16 cellular contexts compared by ENCODE assay signal in the genomic region with DNA sequence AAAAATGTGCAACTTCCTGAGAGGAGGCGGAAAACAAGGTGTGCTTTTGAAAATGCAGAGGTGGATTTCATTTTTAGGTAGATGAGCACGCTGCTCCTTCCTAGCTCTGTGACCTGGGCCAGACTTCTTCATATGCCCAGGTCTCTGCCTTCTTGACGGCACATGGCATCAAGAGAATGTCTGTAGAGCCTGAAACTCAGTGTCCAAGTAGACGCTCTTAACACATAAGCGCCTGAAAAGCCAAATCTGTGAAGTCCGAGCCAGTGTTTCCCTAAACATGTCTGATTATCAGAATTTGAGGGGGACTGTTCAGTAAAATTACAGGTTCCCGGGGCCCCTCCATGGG. TPM values are rescaled to one million over a fixed set of nuclear protein-coding genes. Genes with fewer than 3 reads are reported as not detected.
A peak's percentile ranks its signal among the peaks of the same experiment; 100 is the strongest.
DNase-seq lines count a peak whose midpoint lies in the region; ATAC-seq, FAIRE-seq and TF ChIP-seq lines count a peak whose summit lies in the region.
"Had no signal": no experiment of that assay in that cellular context is flagged by ENCODE, and none has a peak within 500 bp of the region (broad histone marks: within the 10 kb centered on the region; RNA-seq: fewer than 3 reads in every experiment).

No MANE protein-coding gene starts in this region.

- H3K36me3 Mint-ChIP-seq in astrocyte (ENCODE audit: low read depth, unreplicated experiment) (no peaks in the 10 kb centered on the region), natural killer cell (no peaks in the 10 kb centered on the region)
- H3K36me3 Mint-ChIP-seq: CD8-positive, alpha-beta T cell; stimulated activated naive B cell treated with anti-CD40 and anti-IgM and Interleukin-4, amounts not matched to agents 10 μg/mL and 1 μg/mL and 100 μg/mL, for 72 hours had no signal

- H3K4me2 ChIP-seq in A549: peak overlapping the region; percentile 61
- no peak overlapping the region for H3K4me2 ChIP-seq in IMR-90 (ENCODE audit: low read depth, low read length)
- H3K4me2 ChIP-seq in astrocyte (ENCODE audit: low read length): peak overlapping the region; percentile 51

- H3K9me3 ChIP-seq in A549: no peaks in the 10 kb centered on the region
- no peaks in the 10 kb centered on the region for H3K9me3 ChIP-seq in IMR-90 (ENCODE audit: control insufficient read depth, insufficient read depth, low read length)
- H3K9me3 ChIP-seq in astrocyte (ENCODE audit: insufficient read depth, low read depth, low read length): no peaks in the 10 kb centered on the region
- no peaks in the 10 kb centered on the region for H3K9me3 ChIP-seq in effector memory CD4-positive, alpha-beta T cell (ENCODE audit: control insufficient read depth, low read length)
- H3K9me3 ChIP-seq: testis had no signal

- H3K23ac ChIP-seq in IMR-90 (ENCODE audit: low read depth, low read length): no peak overlapping the region

- no peak overlapping the region for H2BK20ac ChIP-seq in IMR-90 (ENCODE audit: low read depth, low read length)

- H3K9me1 ChIP-seq in IMR-90 (ENCODE audit: insufficient read depth, low read length): no peaks in the 10 kb centered on the region

- H3K9ac ChIP-seq in IMR-90 (ENCODE audit: low read depth, low read length): no peak overlapping the region
- H3K9ac ChIP-seq in astrocyte (ENCODE audit: low read length): no peak overlapping the region
- H3K9ac ChIP-seq: parathyroid adenoma had no signal

- H3K36me3 ChIP-seq in IMR-90 (ENCODE audit: control insufficient read depth, insufficient read depth, low read length) (no peaks in the 10 kb centered on the region), astrocyte (ENCODE audit: insufficient read depth, low read length) (no peaks in the 10 kb centered on the region)
- no peaks in the 10 kb centered on the region for H3K36me3 ChIP-seq in effector memory CD4-positive, alpha-beta T cell (ENCODE audit: control insufficient read depth, insufficient read depth, low read length)

- no peak overlapping the region for H4K91ac ChIP-seq in IMR-90 (ENCODE audit: insufficient read depth, low read depth, low read length)

- TF ChIP-seq EP300 in A549 (IDR thresholded peaks at IDR 0.05): no peak

- no peak overlapping the region for H3K27ac Mint-ChIP-seq in astrocyte (ENCODE audit: unreplicated experiment)
- H3K27ac Mint-ChIP-seq in natural killer cell: no peak overlapping the region
- H3K27ac Mint-ChIP-seq: activated T-helper 2 cell treated with anti-CD3 and anti-CD28 coated beads, Interferon-gamma antibody, Interleukin-2, Interleukin-4, amounts not matched to agents 10 μg/mL and 5 μg/mL and 100 μg/mL, durations not matched to agents 14 hours and 24 hours and 36 hours; CD8-positive, alpha-beta T cell; stimulated activated naive B cell treated with anti-CD40 and anti-IgM and Interleukin-4, amounts not matched to agents 10 μg/mL and 1 μg/mL and 100 μg/mL, for 72 hours had no signal

- H3K56ac ChIP-seq in IMR-90 (ENCODE audit: extremely low read depth, insufficient read depth, low read length): no peak overlapping the region

- no peaks in the 10 kb centered on the region for H3K79me2 ChIP-seq in astrocyte (ENCODE audit: insufficient read depth, low read length)
- H3K79me2 ChIP-seq: parathyroid adenoma had no signal

- ATAC-seq in A549 (peak; percentile 17 to 51; a peak in 3 of 6 replicates), IMR-90 (ENCODE audit: low read depth) (peak; percentile 35), natural killer cell (peak in 1 of 3 donors; percentile 24)

- DNase-seq in A549 (ENCODE audit: low read depth in 1 of 2, low spot score in 1 of 2) (no peak), IMR-90 (no peak), astrocyte (ENCODE audit: low read depth) (no peak), natural killer cell (no peak), iPS-NIHi11 (ENCODE audit: low spot score) (no peak), foreskin melanocyte (no peak), A172 (ENCODE audit: low spot score) (no peak)
- DNase-seq in effector memory CD4-positive, alpha-beta T cell: no peak

- WGBS in A549 (ENCODE audit: missing lambda C conversion rate): 26% methylated on average over 7 of the region's 7 CpGs
- WGBS in IMR-90 (ENCODE audit: extremely low coverage in 2 of 2, insufficient read length in 1 of 2), 2 experiments: no CpG with 5 or more reads among the region's 7 CpGs

- POLR2A ChIA-PET in A549 (lab: Yijun Ruan, JAX) (no interaction called here), IMR-90 (lab: Charles Lee; ENCODE audit: unreplicated experiment) (no interaction called here)

- no peak overlapping the region for H2AK5ac ChIP-seq in IMR-90 (ENCODE audit: low read depth, low read length)

- peaks cover 5% of the 10 kb centered on the region; the same call in 1 of the 3 replicates for H3K4me1 ChIP-seq in A549
- H3K4me1 ChIP-seq in IMR-90 (ENCODE audit: control insufficient read depth, insufficient read depth, low read length): peaks cover 2% of the 10 kb centered on the region; the same call in 1 of the 2 replicates
- peaks cover 3% of the 10 kb centered on the region for H3K4me1 ChIP-seq in astrocyte (ENCODE audit: insufficient read depth, low read length)
- no peaks in the 10 kb centered on the region for H3K4me1 ChIP-seq in effector memory CD4-positive, alpha-beta T cell (ENCODE audit: control insufficient read depth, insufficient read depth, low read length, poor library complexity, severe bottlenecking)
- H3K4me1 ChIP-seq: parathyroid adenoma had no signal

- H4K20me1 ChIP-seq in IMR-90 (ENCODE audit: insufficient read depth, low read length) (no peaks in the 10 kb centered on the region), astrocyte (ENCODE audit: insufficient read depth, low read length) (no peaks in the 10 kb centered on the region)

- FAIRE-seq in A549 (lab: Jason Lieb, UNC) (no peak), astrocyte (lab: Jason Lieb, UNC) (no peak)
- FAIRE-seq: kidney had no signal

- no peak overlapping the region for H3K14ac ChIP-seq in IMR-90 (replicated peaks; ENCODE audit: low read depth, low read length)

- H3K4me3 ChIP-seq in A549: no peak overlapping the region
- H3K4me3 ChIP-seq in IMR-90 (ENCODE audit: insufficient read depth, low read depth, low read length): no peak overlapping the region
- no peak overlapping the region for H3K4me3 ChIP-seq in astrocyte (ENCODE audit: insufficient read depth, low read depth, low read length)
- no peak overlapping the region for H3K4me3 ChIP-seq in effector memory CD4-positive, alpha-beta T cell (ENCODE audit: insufficient read depth, low read depth, low read length, poor library complexity, severe bottlenecking)
- H3K4me3 ChIP-seq: testis had no signal

- no peak overlapping the region for H3K4ac ChIP-seq in IMR-90 (ENCODE audit: low read depth, low read length)

- H3K27me3 ChIP-seq in IMR-90 (ENCODE audit: control insufficient read depth, insufficient read depth, low read length) (peaks cover 7% of the 10 kb centered on the region), astrocyte (ENCODE audit: insufficient read depth, low read length) (peaks cover 13% of the 10 kb centered on the region)
- H3K27me3 ChIP-seq in effector memory CD4-positive, alpha-beta T cell (replicated peaks; ENCODE audit: control insufficient read depth, insufficient read depth, low read length, poor library complexity, severe bottlenecking): peaks cover 4% of the 10 kb centered on the region
- H3K27me3 ChIP-seq: testis had no signal

- H2AFZ ChIP-seq in IMR-90 (replicated peaks; ENCODE audit: low read length, poor library complexity) (no peak overlapping the region), astrocyte (ENCODE audit: low read depth, low read length) (no peak overlapping the region)
- H2AFZ ChIP-seq: parathyroid adenoma had no signal

- H3K79me1 ChIP-seq in IMR-90 (ENCODE audit: low read depth in 1 of 2, low read length in 2 of 2): no peaks in the 10 kb centered on the region

- H3K4me1 Mint-ChIP-seq in astrocyte (ENCODE audit: low read depth, unreplicated experiment) (no peaks in the 10 kb centered on the region), natural killer cell (peaks cover 5% of the 10 kb centered on the region in 2 donors)
- H3K4me1 Mint-ChIP-seq: stimulated activated naive B cell treated with anti-CD40 and anti-IgM and Interleukin-4, amounts not matched to agents 10 μg/mL and 1 μg/mL and 100 μg/mL, for 72 hours had no signal

- TF ChIP-seq RAD21 in A549 (conservative IDR thresholded peaks at IDR 0.05 in 1 of 2, IDR thresholded peaks at IDR 0.05 in 1 of 2) (no peak), IMR-90 (IDR thresholded peaks at IDR 0.05; ENCODE audit: low read length) (no peak)

- CTCF ChIA-PET in A549 (lab: Yijun Ruan, JAX): interaction anchor here (0.6 to 9.6 kb wide), 33 partner anchors 10 to 235 kb away, joined by 3 to 133 read pairs (median 5); a partner anchor contains a TSS
- CTCF ChIA-PET in IMR-90 (lab: Yijun Ruan, JAX): interaction anchor here (0.6 to 2.6 kb wide), 5 partner anchors 27 to 167 kb away, joined by 3 to 18 read pairs (median 3); no protein-coding TSS in a partner anchor

- intact Hi-C loops in IMR-90 (cut with micrococcal nuclease) (loop anchor here (1.0 to 5.0 kb wide), 4 partner anchors 60 to 158 kb away; no protein-coding TSS in a partner anchor), natural killer cell (cut with micrococcal nuclease) (loop anchor here (1.0 kb wide), 1 partner anchor 144 kb away; no protein-coding TSS in a partner anchor)

- no peak overlapping the region for H2BK5ac ChIP-seq in IMR-90 (ENCODE audit: low read depth, low read length, poor library complexity, severe bottlenecking)

- peak overlapping the region; percentile 28 to 78; a peak in 4 of 6 replicates for H3K27ac ChIP-seq in A549
- H3K27ac ChIP-seq in IMR-90 (ENCODE audit: insufficient read depth, low read length): no peak overlapping the region
- no peak overlapping the region for H3K27ac ChIP-seq in astrocyte (ENCODE audit: low read depth, low read length)
- no peak overlapping the region for H3K27ac ChIP-seq in effector memory CD4-positive, alpha-beta T cell (ENCODE audit: insufficient read depth, low read length, poor library complexity, severe bottlenecking)
- H3K27ac ChIP-seq: parathyroid adenoma, testis had no signal

- no peaks in the 10 kb centered on the region for H3K9me3 Mint-ChIP-seq in astrocyte (ENCODE audit: unreplicated experiment)
- H3K9me3 Mint-ChIP-seq in natural killer cell: no peaks in the 10 kb centered on the region
- H3K9me3 Mint-ChIP-seq: activated T-helper 2 cell treated with anti-CD3 and anti-CD28 coated beads, Interferon-gamma antibody, Interleukin-2, Interleukin-4, amounts not matched to agents 10 μg/mL and 5 μg/mL and 100 μg/mL, durations not matched to agents 14 hours and 24 hours and 36 hours; CD8-positive, alpha-beta T cell; stimulated activated naive B cell treated with anti-CD40 and anti-IgM and Interleukin-4, amounts not matched to agents 10 μg/mL and 1 μg/mL and 100 μg/mL, for 72 hours had no signal

- no peak overlapping the region for H2BK15ac ChIP-seq in IMR-90 (ENCODE audit: low read depth, low read length)

- no peak overlapping the region for H2BK120ac ChIP-seq in IMR-90 (ENCODE audit: low read depth, low read length)

- H4K5ac ChIP-seq in IMR-90 (ENCODE audit: low read depth, low read length): no peak overlapping the region

- in situ Hi-C loops in IMR-90 (cut with MboI; ENCODE audit: low sequenced_read_pairs): loop anchor here (5.0 kb wide), 1 partner anchor 120 kb away; a partner anchor contains a TSS

- TF ChIP-seq CTCF in A549 (IDR thresholded peaks at IDR 0.05) (no peak), IMR-90 (conservative IDR thresholded peaks at IDR 0.05; ENCODE audit: low read depth, low read length) (no peak), astrocyte (IDR thresholded peaks at IDR 0.05; ENCODE audit: insufficient read depth, low read depth, low read length) (no peak), natural killer cell (IDR thresholded peaks at IDR 0.05) (peak; percentile 34)

- H3K27me3 Mint-ChIP-seq in astrocyte (ENCODE audit: low read depth, unreplicated experiment) (peaks cover 24% of the 10 kb centered on the region), natural killer cell (ENCODE audit: low read depth in 2 of 2) (peaks cover 16 to 25% of the 10 kb centered on the region in 2 donors)

- no TSS peak for BruUV-seq in IMR-90 (replicated peaks; lab: Mats Ljungman, UMichigan)

- H3K18ac ChIP-seq in IMR-90 (ENCODE audit: low read depth, low read length): no peak overlapping the region

- TF ChIP-seq POLR2A in A549 (IDR thresholded peaks at IDR 0.05; ENCODE audit: low read length): no peak
- TF ChIP-seq POLR2A in IMR-90 (IDR thresholded peaks at IDR 0.05; ENCODE audit: low read depth, low read length): no peak

- no peak overlapping the region for H3K4me3 Mint-ChIP-seq in astrocyte (ENCODE audit: unreplicated experiment)
- no peak overlapping the region for H3K4me3 Mint-ChIP-seq in natural killer cell
- H3K4me3 Mint-ChIP-seq: CD8-positive, alpha-beta T cell; stimulated activated naive B cell treated with anti-CD40 and anti-IgM and Interleukin-4, amounts not matched to agents 10 μg/mL and 1 μg/mL and 100 μg/mL, for 72 hours had no signal

- H4K8ac ChIP-seq in IMR-90 (ENCODE audit: low read depth in 2 of 2, low read length in 2 of 2): no peak overlapping the region

- H2AK9ac ChIP-seq in IMR-90 (replicated peaks; ENCODE audit: low read depth, low read length, poor library complexity): no peak overlapping the region

- dilution Hi-C loops in IMR-90 (cut with HindIII; ENCODE audit: low sequenced_read_pairs, unreplicated experiment): no loop called here

RNA-seq across cellular contexts. Expression of a gene that starts 25.7 kb away (rescaled TPM):
- polyA plus RNA-seq in A549 (2011; rRNA removed): 0.28 and 0.31 TPM in 2 replicates
- 0.30 TPM in 2 replicates for polyA plus RNA-seq in A549 (2012; cell fraction: cytosol; rRNA removed)
- 0.30 and 0.49 TPM in 2 replicates for polyA plus RNA-seq in A549 (2012; cell fraction: nucleus; rRNA removed)
- 0.32 to 0.45 TPM (median 0.37 TPM) in 3 replicates for polyA plus RNA-seq in A549 (2017; fragmentation: RNase III; extraction: RNeasy Plus Mini Kit Qiagen cat#74134 plus additional on column Dnase treatment)
- polyA minus RNA-seq in A549 (2011; rRNA and poly(A)+ RNA removed): 0.41 and 0.68 TPM in 2 replicates
- total RNA-seq in IMR-90 (2012; rRNA removed): not detected in 2 replicates
- polyA plus RNA-seq in IMR-90 (2012; rRNA removed): not detected in 2 replicates
- 0.01 and 0.04 TPM in 2 replicates for polyA plus RNA-seq in IMR-90 (2012; cell fraction: cytosol; rRNA removed)
- polyA plus RNA-seq in IMR-90 (2012; cell fraction: nucleus; rRNA removed; ENCODE audit: low replicate concordance): 0.04 and 0.13 TPM in 2 replicates
- total RNA-seq in astrocyte: 0.25 TPM in 1 of 2 replicates, not detected in the other
- total RNA-seq in natural killer cell: 1 to 10 TPM in 2 of 3 donors, under 1 TPM in 1; 0.72 to 1.9 (median 1.7) TPM
- total RNA-seq in A172 (2014; rRNA removed; shearing (Covaris generic)): 4.6 and 6.0 TPM in 2 replicates
- total RNA-seq: activated T-helper 2 cell treated with anti-CD3 and anti-CD28 coated beads, Interferon-gamma antibody, Interleukin-2, Interleukin-4, amounts not matched to agents 10 μg/mL and 5 μg/mL and 100 μg/mL, durations not matched to agents 14 hours and 24 hours and 36 hours; CD8-positive, alpha-beta T cell; lung microvascular endothelial cell; Right ventricle myocardium inferior had no signal

Comparison
In these comparisons a context has a peak if more than half of its experiments do, and no peak if none do; other contexts are left out.
1. H3K27ac ChIP-seq: peak in A549 (2 of 2); none in IMR-90 (single experiment), astrocyte (single experiment) and effector memory CD4-positive, alpha-beta T cell (single experiment).